Comparison of ENCODE assay signal across 13 cellular contexts in genomic region chr2:28557389-28558119, GRCh38.
"Had no signal": no experiment of that assay in that cellular context is flagged by ENCODE, and none has a peak within 500 bp of the region (broad histone marks: within the 10 kb centered on the region; RNA-seq: fewer than 3 reads in every experiment).

No MANE protein-coding gene starts in this region.

- H3K4me3 ChIP-seq: colonic mucosa, esophagus squamous epithelium, transverse colon had no signal

- DNase-seq: activated CD4-positive, alpha-beta T cell treated with anti-CD3 and anti-CD28 coated beads for 36 hours; activated CD8-positive, alpha-beta memory T cell treated with anti-CD3 and anti-CD28 coated beads, Interleukin-2, amount 50 U/mL, for 4 hours; activated CD8-positive, alpha-beta T cell treated with anti-CD3 and anti-CD28 coated beads for 36 hours; activated gamma-delta T cell treated with Interleukin-2 at 50 U/mL for 16 hours; activated T-cell treated with anti-CD3 and anti-CD28 coated beads, Interleukin-2, amount 50 U/mL, for 48 hours; central memory CD4-positive, alpha-beta T cell; colonic mucosa; esophagus squamous epithelium; immature natural killer cell; naive B cell; stimulated activated CD4-positive, alpha-beta T cell treated with anti-CD3 and anti-CD28 coated beads, Interleukin-4, amount 100 ng/mL, for 1 hour; stimulated activated naive B cell treated with anti-CD40 and anti-IgM and Interleukin-4, amounts not matched to agents 10 μg/mL and 1 μg/mL and 100 μg/mL, for 72 hours; transverse colon had no signal

- H3K27ac ChIP-seq: colonic mucosa, esophagus squamous epithelium, transverse colon had no signal

- ATAC-seq: activated CD4-positive, alpha-beta T cell treated with anti-CD3 and anti-CD28 coated beads for 36 hours; activated CD8-positive, alpha-beta T cell treated with anti-CD3 and anti-CD28 coated beads for 36 hours; stimulated activated naive B cell treated with anti-CD40 and anti-IgM and Interleukin-4, amounts not matched to agents 10 μg/mL and 1 μg/mL and 100 μg/mL, for 72 hours had no signal

- H3K36me3 ChIP-seq: colonic mucosa, esophagus squamous epithelium, transverse colon had no signal

- H3K4me1 ChIP-seq: colonic mucosa, transverse colon had no signal

- H3K27me3 ChIP-seq: colonic mucosa, esophagus squamous epithelium, transverse colon had no signal

- H3K9me3 ChIP-seq: colonic mucosa, esophagus squamous epithelium, transverse colon had no signal
